Comparison of ENCODE assay signal across 10 cellular contexts in the genomic region with DNA sequence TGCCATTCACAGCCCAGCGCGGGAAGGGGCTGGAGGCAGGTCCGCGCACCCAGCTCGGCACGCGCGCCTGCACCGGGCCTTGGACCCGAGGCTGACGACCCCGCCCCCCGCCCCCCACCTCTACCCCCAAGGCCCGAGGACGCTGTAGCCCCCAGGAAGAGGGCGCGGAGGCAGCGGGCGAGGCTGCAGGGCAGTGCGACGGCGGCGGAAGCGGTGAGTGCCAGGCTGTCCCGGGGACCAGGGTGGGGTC. TPM values are rescaled to one million over a fixed set of nuclear protein-coding genes. Genes with fewer than 3 reads are reported as not detected.
DNase-seq lines count a peak whose midpoint lies in the region; ATAC-seq and TF ChIP-seq lines count a peak whose summit lies in the region.
"Had no signal": no experiment of that assay in that cellular context is flagged by ENCODE, and none has a peak within 500 bp of the region (broad histone marks: within the 10 kb centered on the region; RNA-seq: fewer than 3 reads in every experiment).

No MANE protein-coding gene starts in this region.

- no peaks in the 10 kb centered on the region for H3K9me3 ChIP-seq in right cardiac atrium (ENCODE audit: control insufficient read depth, low read length)
- no peaks in the 10 kb centered on the region for H3K9me3 ChIP-seq in mesenchymal stem cell (ENCODE audit: control insufficient read depth, low read length)

- H3K9ac ChIP-seq in mesenchymal stem cell (ENCODE audit: low read length), result no peak overlapping the region

- H3K27ac ChIP-seq in right cardiac atrium (ENCODE audit: low read length) (no peak overlapping the region), mesenchymal stem cell (ENCODE audit: low read length, poor library complexity, severe bottlenecking) (no peak overlapping the region), urinary bladder (ENCODE audit: low read depth) (no peak overlapping the region)

- no peak overlapping the region for H4K91ac ChIP-seq in mesenchymal stem cell (ENCODE audit: low read length)

- no peaks in the 10 kb centered on the region for H3K9me3 Mint-ChIP-seq in activated CD8-positive, alpha-beta T cell treated with anti-CD3 and anti-CD28 coated beads for 36 hours

- H3K79me1 ChIP-seq in mesenchymal stem cell (replicated peaks; ENCODE audit: low read length, poor library complexity, severe bottlenecking), result peaks cover 22% of the 10 kb centered on the region

- no peak overlapping the region for H4K8ac ChIP-seq in mesenchymal stem cell (ENCODE audit: low read length)

- no peak overlapping the region for H2AFZ ChIP-seq in mesenchymal stem cell (ENCODE audit: low read depth, low read length)

- no peaks in the 10 kb centered on the region for H3K27me3 Mint-ChIP-seq in activated CD8-positive, alpha-beta T cell treated with anti-CD3 and anti-CD28 coated beads for 36 hours

- H3K23ac ChIP-seq in mesenchymal stem cell (ENCODE audit: low read length in 2 of 2), result no peak overlapping the region

- H3K4ac ChIP-seq in mesenchymal stem cell (ENCODE audit: low read depth in 1 of 2, low read length in 2 of 2), result no peak overlapping the region

- H3K4me2 ChIP-seq in mesenchymal stem cell (ENCODE audit: low read length, poor library complexity, severe bottlenecking), result peak overlapping the region; percentile 14

- peak overlapping the region; percentile 72 for H3K4me3 Mint-ChIP-seq in activated CD8-positive, alpha-beta T cell treated with anti-CD3 and anti-CD28 coated beads for 36 hours

- no peaks in the 10 kb centered on the region for H3K27me3 ChIP-seq in right cardiac atrium (ENCODE audit: control insufficient read depth, insufficient read depth)
- H3K27me3 ChIP-seq in mesenchymal stem cell (ENCODE audit: control insufficient read depth in 1 of 2, insufficient read depth in 1 of 2, low read length in 2 of 2), result no peaks in the 10 kb centered on the region

- H3K36me3 ChIP-seq in mesenchymal stem cell (ENCODE audit: control insufficient read depth in 1 of 2, insufficient read depth in 2 of 2, low read depth in 1 of 2, low read length in 2 of 2), result peaks cover 42 to 73% of the 10 kb centered on the region in 2 experiments
- peaks cover 1% of the 10 kb centered on the region for H3K36me3 ChIP-seq in urinary bladder (ENCODE audit: insufficient read depth)

- no peak overlapping the region for H3K14ac ChIP-seq in mesenchymal stem cell (ENCODE audit: low read length in 2 of 2)

- no peak overlapping the region for H2BK15ac ChIP-seq in mesenchymal stem cell (ENCODE audit: low read depth, poor library complexity, severe bottlenecking)

- H3K27ac Mint-ChIP-seq in activated CD8-positive, alpha-beta T cell treated with anti-CD3 and anti-CD28 coated beads for 36 hours, result no peak overlapping the region

- no peak overlapping the region for H2AK5ac ChIP-seq in mesenchymal stem cell (ENCODE audit: low read length, severe bottlenecking)

- intact Hi-C loops in right cardiac atrium (cut with DNase I) (loop anchor here in 1 of 4 donors (10.0 kb wide), 1 partner anchor 93 kb away; no protein-coding TSS in a partner anchor), cardiac septum (cut with DNase I) (loop anchor here (5.0 kb wide), 1 partner anchor 40 kb away; a partner anchor contains a TSS)
- intact Hi-C loops in activated CD8-positive, alpha-beta T cell treated with anti-CD3 and anti-CD28 coated beads for 36 hours (cut with micrococcal nuclease), result no loop called here

- 14% methylated on average over 25 of the region's 25 CpGs for WGBS in right cardiac atrium
- WGBS in mesenchymal stem cell, result 34% methylated on average over 5 of the region's 25 CpGs
- WGBS in urinary bladder, result 8% methylated on average over 25 of the region's 25 CpGs

- H3K18ac ChIP-seq in mesenchymal stem cell (ENCODE audit: low read depth in 1 of 2, low read length in 2 of 2), result no peak overlapping the region

- POLR2A ChIA-PET in activated CD8-positive, alpha-beta T cell treated with anti-CD3 and anti-CD28 coated beads for 36 hours (lab: Charles Lee), result interaction anchor here (1.0 to 2.0 kb wide), 3 partner anchors 30 to 96 kb away, joined by 3 to 12 read pairs (median 3); a partner anchor contains a TSS

- H2BK5ac ChIP-seq in mesenchymal stem cell (ENCODE audit: low read depth, low read length, poor library complexity, severe bottlenecking), result no peak overlapping the region

- H3K4me3 ChIP-seq in right cardiac atrium (ENCODE audit: low read length) (peak overlapping the region; percentile 7), mesenchymal stem cell (ENCODE audit: insufficient read depth in 1 of 2, low read depth in 1 of 2, low read length in 2 of 2) (no peak overlapping the region), urinary bladder (ENCODE audit: low read depth, low read length) (peak overlapping the region; percentile 41)

- ATAC-seq in right cardiac atrium, result no peak
- peak; percentile 1 for ATAC-seq in activated CD8-positive, alpha-beta T cell treated with anti-CD3 and anti-CD28 coated beads for 36 hours
- no peak for ATAC-seq in HG03039 (IDR thresholded peaks at IDR 0.05; ENCODE audit: unreplicated experiment)

- H2BK12ac ChIP-seq in mesenchymal stem cell (ENCODE audit: low read length in 2 of 2), result no peak overlapping the region

- peaks cover 26% of the 10 kb centered on the region for H3K4me1 Mint-ChIP-seq in activated CD8-positive, alpha-beta T cell treated with anti-CD3 and anti-CD28 coated beads for 36 hours (ENCODE audit: low read depth)

- H3K4me1 ChIP-seq in right cardiac atrium (ENCODE audit: control insufficient read depth, insufficient read depth, low read length) (peaks cover 5% of the 10 kb centered on the region), mesenchymal stem cell (ENCODE audit: control insufficient read depth, insufficient read depth, low read depth, low read length) (peaks cover 38% of the 10 kb centered on the region), urinary bladder (ENCODE audit: insufficient read depth) (no peaks in the 10 kb centered on the region)

- no peak overlapping the region for H2BK120ac ChIP-seq in mesenchymal stem cell (ENCODE audit: low read depth, low read length)

- CTCF ChIA-PET in activated CD8-positive, alpha-beta T cell treated with anti-CD3 and anti-CD28 coated beads for 36 hours (lab: Charles Lee), result interaction anchor here (1.2 to 2.4 kb wide), 2 partner anchors 30 to 48 kb away, joined by 4 to 7 read pairs; a partner anchor contains a TSS

- TF ChIP-seq CTCF in activated CD8-positive, alpha-beta T cell treated with anti-CD3 and anti-CD28 coated beads for 36 hours (IDR thresholded peaks at IDR 0.05), result no peak

- DNase-seq in right cardiac atrium (peak in 1 of 3 donors; percentile 55), cardiac septum (ENCODE audit: low spot score) (no peak), mesenchymal stem cell (no peak), NCI-H748 treated with DMSO at 0.1 percent for 48 hours (lab: John Stamatoyannopoulos, UW) (no peak)
- DNase-seq in activated CD8-positive, alpha-beta T cell treated with anti-CD3 and anti-CD28 coated beads for 36 hours, result no peak
- no peak for DNase-seq in stimulated activated CD8-positive, alpha-beta memory T cell treated with anti-CD3 and anti-CD28 coated beads, Interleukin-4, amount 100 ng/mL, for 48 hours
- DNase-seq: hypothalamus, NCI-H2081 had no signal

- H3K36me3 Mint-ChIP-seq in activated CD8-positive, alpha-beta T cell treated with anti-CD3 and anti-CD28 coated beads for 36 hours (ENCODE audit: low read depth), result peaks cover 11% of the 10 kb centered on the region

RNA-seq across cellular contexts. Expression of a gene that starts 1.2 kb away (rescaled TPM):
- total RNA-seq in right cardiac atrium (1 to 10 TPM; 2.1 to 2.9 (median 2.7) TPM), cardiac septum (5.0 TPM), urinary bladder (1.1 TPM)
- polyA plus RNA-seq in right cardiac atrium (2.7 TPM), urinary bladder (7.9 TPM)
- 10 to 100 TPM; 15.5 to 16.8 TPM for total RNA-seq in activated CD8-positive, alpha-beta T cell treated with anti-CD3 and anti-CD28 coated beads for 36 hours
- 1.8 TPM for polyA plus RNA-seq in mesenchymal stem cell (2013, experiment 1 of 2)
- 1.9 TPM for polyA plus RNA-seq in mesenchymal stem cell (2013, experiment 2 of 2)

RNA-seq across cellular contexts. Expression of a gene that starts 2.0 kb away (rescaled TPM):
- total RNA-seq in right cardiac atrium (10 to 100 TPM; 42.7 to 69.1 (median 50.1) TPM), cardiac septum (67.8 TPM), urinary bladder (8.6 TPM)
- polyA plus RNA-seq in right cardiac atrium (39.2 TPM), urinary bladder (106 TPM)
- 10 to 100 TPM; 38.5 to 39.8 TPM for total RNA-seq in activated CD8-positive, alpha-beta T cell treated with anti-CD3 and anti-CD28 coated beads for 36 hours
- 85.3 TPM for polyA plus RNA-seq in mesenchymal stem cell (2013, experiment 1 of 2)
- 84.2 TPM for polyA plus RNA-seq in mesenchymal stem cell (2013, experiment 2 of 2)

RNA-seq across cellular contexts. Expression of a gene that starts 29.8 kb away (rescaled TPM):
- total RNA-seq in right cardiac atrium (10 to 100 TPM; 14.5 to 19.6 (median 16.8) TPM), cardiac septum (16.7 TPM), urinary bladder (11.0 TPM)
- polyA plus RNA-seq in right cardiac atrium (29.5 TPM), urinary bladder (30.7 TPM)
- 10 to 100 TPM; 22.4 to 22.5 TPM for total RNA-seq in activated CD8-positive, alpha-beta T cell treated with anti-CD3 and anti-CD28 coated beads for 36 hours
- 11.5 TPM for polyA plus RNA-seq in mesenchymal stem cell (2013, experiment 1 of 2)
- polyA plus RNA-seq in mesenchymal stem cell (2013, experiment 2 of 2), result 11.8 TPM

RNA-seq across cellular contexts. Expression of a gene that starts 29.8 kb away (rescaled TPM):
- total RNA-seq in right cardiac atrium (10 to 100 TPM; 40.1 to 49.7 (median 44.3) TPM), cardiac septum (40.3 TPM), urinary bladder (17.9 TPM)
- polyA plus RNA-seq in right cardiac atrium (38.7 TPM), urinary bladder (40.8 TPM)
- total RNA-seq in activated CD8-positive, alpha-beta T cell treated with anti-CD3 and anti-CD28 coated beads for 36 hours, result 10 to 100 TPM; 41.7 to 44.2 TPM
- 13.5 TPM for polyA plus RNA-seq in mesenchymal stem cell (2013, experiment 1 of 2)
- polyA plus RNA-seq in mesenchymal stem cell (2013, experiment 2 of 2), result 14.0 TPM

RNA-seq across cellular contexts. Expression of a gene that starts 41.2 kb away (rescaled TPM):
- total RNA-seq in right cardiac atrium (1 to 10 TPM in 2 of 4 donors, under 1 TPM in 1, not detected in 1; 0.23 to 1.4 (median 1.1) TPM), cardiac septum (not detected), urinary bladder (0.42 TPM)
- polyA plus RNA-seq in right cardiac atrium (2.7 TPM), urinary bladder (35.6 TPM)
- not detected for total RNA-seq in activated CD8-positive, alpha-beta T cell treated with anti-CD3 and anti-CD28 coated beads for 36 hours
- 23.7 TPM for polyA plus RNA-seq in mesenchymal stem cell (2013, experiment 1 of 2)
- polyA plus RNA-seq in mesenchymal stem cell (2013, experiment 2 of 2), result 23.9 TPM

Comparison
In these comparisons a context has a peak if more than half of its experiments do, and no peak if none do; other contexts are left out.
1. H3K4me3 ChIP-seq: peak in right cardiac atrium (single experiment) and urinary bladder (single experiment); none in mesenchymal stem cell (0 of 2).